ENCODE assay signal across 15 cellular contexts in the genomic region with DNA sequence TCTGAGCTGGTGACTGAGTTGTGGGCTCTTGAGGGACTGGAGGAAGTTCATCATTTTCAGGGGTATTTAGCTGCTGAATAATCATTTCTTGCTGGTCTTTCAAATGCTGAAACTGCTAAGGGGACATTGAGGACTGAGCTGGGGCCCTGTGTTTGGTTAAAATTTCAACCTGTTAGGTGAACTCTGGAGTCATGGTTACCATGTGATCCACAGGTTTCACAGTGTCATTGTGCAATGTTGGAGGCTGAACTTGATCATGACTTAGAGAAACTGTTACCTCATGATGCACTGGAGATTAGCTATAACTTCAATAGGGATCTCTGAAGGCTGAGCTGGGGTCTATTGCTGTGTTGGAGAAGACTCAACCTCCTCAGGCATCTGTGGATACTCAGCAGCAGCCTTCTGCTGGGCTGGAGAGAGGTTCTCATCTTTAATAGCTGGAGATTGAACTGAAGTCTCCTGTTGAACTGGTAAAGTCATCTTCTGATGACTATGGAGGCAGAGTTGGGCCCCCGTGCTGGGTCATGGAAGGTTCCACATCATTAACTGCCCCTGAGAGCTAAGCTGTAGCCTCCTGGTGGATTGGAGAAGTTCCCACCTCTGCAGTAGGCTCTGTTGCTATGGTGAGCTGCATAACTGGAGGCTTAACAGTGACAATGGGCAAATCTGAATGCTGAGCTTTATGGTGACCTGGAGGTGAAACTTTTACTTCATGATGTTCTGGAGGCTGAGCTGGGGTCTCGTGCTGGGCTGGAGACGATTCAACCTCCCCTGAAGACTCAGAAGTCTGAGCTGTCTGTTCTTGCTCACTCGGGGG. TPM values are rescaled to one million over a fixed set of nuclear protein-coding genes. Genes with fewer than 3 reads are reported as not detected.
"Had no signal": no experiment of that assay in that cellular context is flagged by ENCODE, and none has a peak within 500 bp of the region (broad histone marks: within the 10 kb centered on the region; RNA-seq: fewer than 3 reads in every experiment).

No MANE protein-coding gene starts in this region.

- H3K9me3 Mint-ChIP-seq: central memory CD8-positive, alpha-beta T cell had no signal

- DNase-seq: activated CD4-positive, alpha-beta T cell treated with anti-CD3 and anti-CD28 coated beads, Interleukin-2, amount 50 U/mL, for 1 hour; activated naive CD4-positive, alpha-beta T cell treated with anti-CD3 and anti-CD28 coated beads, Interleukin-2, amount 50 U/mL, for 16 hours; activated T-cell treated with anti-CD3 and anti-CD28 coated beads, Interleukin-2, amount 50 U/mL, for 1 hour; adrenal gland; endodermal cell; left ventricle myocardium inferior; mesenchymal stem cell; stimulated activated CD4-positive, alpha-beta T cell treated with anti-CD3 and anti-CD28 coated beads, Interleukin-15, amount 100 ng/mL, for 24 hours; stimulated activated CD4-positive, alpha-beta T cell treated with anti-CD3 and anti-CD28 coated beads, Interleukin-4, amount 100 ng/mL, for 4 hours; T-helper 17 cell had no signal

- H3K27me3 Mint-ChIP-seq: central memory CD8-positive, alpha-beta T cell had no signal

- H3K4me1 Mint-ChIP-seq: neural crest cell, T-helper 17 cell had no signal

- ATAC-seq: T-helper 17 cell had no signal

- H3K27ac Mint-ChIP-seq: endodermal cell, T-helper 17 cell had no signal

- H3K4me3 Mint-ChIP-seq: central memory CD8-positive, alpha-beta T cell; endodermal cell; neural crest cell; T-helper 17 cell had no signal

RNA-seq across cellular contexts. Expression of a gene that starts 15.2 kb away (rescaled TPM):
- total RNA-seq: adrenal gland, left ventricle myocardium inferior, T-helper 17 cell had no signal

RNA-seq across cellular contexts. Expression of a gene that starts 28.2 kb away (rescaled TPM):
- total RNA-seq: adrenal gland, endodermal cell, glomerular endothelial cell, left ventricle myocardium inferior, neural crest cell, osteocyte, pulmonary artery endothelial cell, T-helper 17 cell had no signal

RNA-seq across cellular contexts. Expression of a gene that starts 35.2 kb away (rescaled TPM):
- total RNA-seq: endodermal cell, neural crest cell, osteocyte had no signal

RNA-seq across cellular contexts. Expression of a gene that starts 46.7 kb away (rescaled TPM):
- total RNA-seq: adrenal gland, endodermal cell, glomerular endothelial cell, left ventricle myocardium inferior, neural crest cell, osteocyte, pulmonary artery endothelial cell had no signal
